ENCODE assay signal across 23 cellular contexts in the genomic region with DNA sequence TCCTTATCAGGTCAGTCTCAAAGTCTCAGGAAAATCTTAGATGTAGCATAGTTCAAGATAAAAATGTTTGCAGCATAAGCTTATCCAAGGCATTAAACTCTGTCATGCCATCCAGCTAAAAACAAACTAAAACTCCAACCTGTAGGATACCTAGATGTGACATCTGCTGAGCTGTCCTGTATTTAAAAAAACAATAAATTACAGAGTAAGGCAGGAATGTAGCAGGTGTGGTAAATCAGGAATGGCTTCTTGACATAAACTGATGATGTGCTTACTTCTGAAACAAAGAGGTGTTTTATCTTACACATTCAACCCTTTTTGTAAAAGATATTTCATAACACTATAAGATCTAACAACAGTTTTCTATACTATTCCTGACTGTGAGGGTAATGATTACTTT. TPM values are rescaled to one million over a fixed set of nuclear protein-coding genes. Genes with fewer than 3 reads are reported as not detected.
"Had no signal": no experiment of that assay in that cellular context is flagged by ENCODE, and none has a peak within 500 bp of the region (broad histone marks: within the 10 kb centered on the region; RNA-seq: fewer than 3 reads in every experiment).

No MANE protein-coding gene starts in this region.

- H3K27me3 ChIP-seq: heart left ventricle, pancreas, right lobe of liver, spleen had no signal

- H3K4me1 ChIP-seq: heart left ventricle, pancreas, prostate gland, right lobe of liver, spleen had no signal

- H3K9me3 ChIP-seq: pancreas, prostate gland, right lobe of liver had no signal

- H3K27me3 Mint-ChIP-seq: dendritic cell treated with granulocyte-macrophage colony-stimulating factor and Interleukin-4, amounts not matched to agents 40 ng/mL and 50 ng/mL, for 4 days had no signal

- H3K27ac ChIP-seq: heart left ventricle, pancreas, prostate gland, right lobe of liver, spleen had no signal

- DNase-seq: effector memory CD8-positive, alpha-beta T cell; erythroblast; heart left ventricle; hypothalamus; islet precursor cell; left colon; left ventricle myocardium superior; mesendoderm; naive B cell; occipital lobe; pancreas; retina; right lobe of liver; spleen; stimulated activated CD4-positive, alpha-beta T cell treated with anti-CD3 and anti-CD28 coated beads, Interleukin-15, amount 100 ng/mL, for 24 hours; stimulated activated CD4-positive, alpha-beta T cell treated with anti-CD3 and anti-CD28 coated beads, Interleukin-1b, Interleukin-23, amount 100 ng/mL, for 48 hours; stimulated activated naive CD4-positive, alpha-beta T cell treated with Interleukin-2 at 50 U/mL for 16 hours; trophoblast cell had no signal

- FAIRE-seq: frontal cortex, pancreas had no signal

- H3K4me3 Mint-ChIP-seq: dendritic cell treated with granulocyte-macrophage colony-stimulating factor and Interleukin-4, amounts not matched to agents 40 ng/mL and 50 ng/mL, for 4 days; effector memory CD8-positive, alpha-beta T cell; naive B cell; nephron had no signal

- H3K4me3 ChIP-seq: heart left ventricle, lung, pancreas, prostate gland, right lobe of liver, spleen had no signal

- ATAC-seq: effector memory CD8-positive, alpha-beta T cell; heart left ventricle; left colon; left ventricle myocardium superior; pancreas; right lobe of liver had no signal

- H3K36me3 ChIP-seq: heart left ventricle, pancreas, prostate gland, right lobe of liver, spleen had no signal

- H3K27ac Mint-ChIP-seq: dendritic cell treated with granulocyte-macrophage colony-stimulating factor and Interleukin-4, amounts not matched to agents 40 ng/mL and 50 ng/mL, for 4 days; effector memory CD8-positive, alpha-beta T cell; naive B cell; nephron had no signal

- H3K4me1 Mint-ChIP-seq: naive B cell, nephron had no signal

RNA-seq across cellular contexts. Expression of gene DLGAP5, which starts 30.6 kb away (rescaled TPM):
- polyA plus RNA-seq: pancreas had no signal
